Comparison of ENCODE assay signal across 19 cellular contexts in the genomic region with DNA sequence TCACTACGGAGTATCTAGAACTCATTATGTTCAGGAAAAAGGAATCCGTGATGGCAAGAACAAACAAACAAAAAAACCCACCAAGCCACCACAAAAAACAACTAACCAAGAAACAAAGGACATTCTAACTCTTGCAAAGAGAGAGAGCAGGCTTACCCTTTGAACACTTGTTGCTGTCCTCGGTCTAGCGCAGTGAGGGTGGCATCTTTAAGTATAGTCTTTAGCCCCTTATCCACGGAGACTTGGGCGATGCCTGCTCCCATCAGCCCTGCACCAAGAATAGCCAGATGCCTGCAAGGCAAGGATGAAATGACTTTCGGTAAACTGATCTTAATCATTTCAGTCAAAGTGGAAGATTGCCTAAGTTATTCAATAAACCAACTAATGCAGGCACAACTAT.
"Had no signal": no experiment of that assay in that cellular context is flagged by ENCODE, and none has a peak within 500 bp of the region (broad histone marks: within the 10 kb centered on the region; RNA-seq: fewer than 3 reads in every experiment).

No MANE protein-coding gene starts in this region.

- H3K9me3 ChIP-seq: left ventricle myocardium inferior, lower lobe of right lung, neutrophil, right atrium auricular region, tibial artery, upper lobe of right lung, vagina had no signal

- H3K4me2 ChIP-seq: hepatocyte had no signal

- DNase-seq: effector CD4-positive, alpha-beta T cell; kidney; left cardiac atrium; left ventricle myocardium inferior; lower lobe of right lung; naive thymus-derived CD4-positive, alpha-beta T cell; nephron progenitor cell; small intestine; stimulated activated CD4-positive, alpha-beta T cell treated with anti-CD3 and anti-CD28 coated beads, Interleukin-12 subunit alpha, Interleukin-12 subunit beta, amount 100 ng/mL, for 4 hours; stimulated activated CD4-positive, alpha-beta T cell treated with anti-CD3 and anti-CD28 coated beads, Interleukin-4, amount 100 ng/mL, for 1 hour; stimulated activated CD8-positive, alpha-beta memory T cell treated with anti-CD3 and anti-CD28 coated beads, Interleukin-4, amount 100 ng/mL, for 48 hours; tibial artery; upper lobe of right lung had no signal

- H3K4me1 ChIP-seq: left ventricle myocardium inferior, lower lobe of right lung, right atrium auricular region, tibial artery, upper lobe of right lung, vagina had no signal

- H3K4me3 ChIP-seq: coronary artery, hepatocyte, left ventricle myocardium inferior, lower lobe of right lung, right atrium auricular region, tibial artery, upper lobe of right lung, vagina had no signal

- FAIRE-seq: endometrium, kidney, small intestine had no signal

- H2AFZ ChIP-seq: hepatocyte had no signal

- H3K27ac ChIP-seq: coronary artery, hepatocyte, left ventricle myocardium inferior, lower lobe of right lung, neutrophil, right atrium auricular region, tibial artery, upper lobe of right lung, vagina had no signal

- H3K27me3 ChIP-seq: hepatocyte, neutrophil, right atrium auricular region, tibial artery, upper lobe of right lung, vagina had no signal

- H3K79me2 ChIP-seq: hepatocyte had no signal
